12 cellular contexts compared by ENCODE assay signal in the genomic region with DNA sequence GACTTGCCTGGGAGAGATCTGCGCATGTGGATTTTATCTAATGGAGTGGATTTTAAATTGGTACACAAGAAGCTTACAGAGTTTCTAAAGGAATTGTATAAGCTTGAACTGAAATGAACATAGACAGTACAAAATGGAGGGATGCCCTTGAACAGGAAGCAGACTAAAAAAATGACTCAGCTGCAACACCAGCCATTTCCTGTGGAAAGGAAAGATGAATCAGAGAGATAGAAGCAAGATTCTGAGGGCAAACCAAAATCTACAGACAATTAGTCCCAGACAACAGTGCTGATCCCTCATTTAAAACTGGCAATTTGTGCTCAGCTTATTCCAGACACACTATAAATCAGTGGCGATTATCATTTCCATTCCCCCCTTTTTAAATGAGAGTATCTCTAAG.
DNase-seq lines count a peak whose midpoint lies in the region; ATAC-seq, FAIRE-seq and TF ChIP-seq lines count a peak whose summit lies in the region.
"Had no signal": no experiment of that assay in that cellular context is flagged by ENCODE, and none has a peak within 500 bp of the region (broad histone marks: within the 10 kb centered on the region; RNA-seq: fewer than 3 reads in every experiment).

No MANE protein-coding gene starts in this region.

- no peaks in the 10 kb centered on the region for H4K20me1 ChIP-seq in BLaER1 treated with 17β-estradiol and CSF1 and Interleukin-3, amounts not matched to agents 10 nM and 100 nM
- no peaks in the 10 kb centered on the region for H4K20me1 ChIP-seq in keratinocyte (ENCODE audit: control insufficient read depth, extremely low read depth, insufficient read depth, low read length)

- H2AFZ ChIP-seq in keratinocyte (ENCODE audit: control insufficient read depth, low read length), result peak overlapping the region; percentile 97

- H3K36me3 ChIP-seq in BLaER1 treated with 17β-estradiol and CSF1 and Interleukin-3, amounts not matched to agents 10 nM and 100 nM, result no peaks in the 10 kb centered on the region
- H3K36me3 ChIP-seq in adipocyte (ENCODE audit: control insufficient read depth, insufficient read depth, low read length, severe bottlenecking) (no peaks in the 10 kb centered on the region), keratinocyte (ENCODE audit: control insufficient read depth in 2 of 2, extremely low read depth in 1 of 2, insufficient read depth in 2 of 2, low read length in 2 of 2) (no peaks in the 10 kb centered on the region)
- H3K36me3 ChIP-seq: heart right ventricle had no signal

- no peaks in the 10 kb centered on the region for H3K79me2 ChIP-seq in keratinocyte (ENCODE audit: control insufficient read depth, insufficient read depth, low read length)

- FAIRE-seq in keratinocyte (lab: Jason Lieb, UNC), result peak; percentile 53

- H3K9ac ChIP-seq in BLaER1 treated with 17β-estradiol and CSF1 and Interleukin-3, amounts not matched to agents 10 nM and 100 nM, result peak overlapping the region in 1 of 11 experiments; percentile 41; a peak in 1 of 22 replicates
- H3K9ac ChIP-seq in adipocyte (ENCODE audit: low read length), result no peak overlapping the region
- H3K9ac ChIP-seq in keratinocyte (ENCODE audit: control insufficient read depth, extremely low read depth, insufficient read depth, low read length), result no peak overlapping the region

- no peak for ATAC-seq in HG03039 (IDR thresholded peaks at IDR 0.05; ENCODE audit: unreplicated experiment)
- ATAC-seq: heart right ventricle had no signal

- dilution Hi-C loops in keratinocyte (cut with MboI; ENCODE audit: extremely low pct_ligation_motif_present, low sequenced_read_pairs), result no loop called here

- H3K9me1 ChIP-seq in keratinocyte (ENCODE audit: control insufficient read depth, extremely low read depth, insufficient read depth, low read length), result no peaks in the 10 kb centered on the region

- peak; percentile 49 for DNase-seq in Jurkat, Clone E6-1 (ENCODE audit: low read depth, low spot score)
- DNase-seq in adipocyte (ENCODE audit: low read depth), result no peak
- no peak for DNase-seq in keratinocyte (ENCODE audit: low read depth, low spot score)
- DNase-seq in NOMO-1 treated with dmso at 0.1 percent for 144 hours (lab: John Stamatoyannopoulos, UW; ENCODE audit: unreplicated experiment), result no peak
- no peak for DNase-seq in NCI-H82 treated with DMSO at 0.1 percent for 48 hours (lab: John Stamatoyannopoulos, UW; ENCODE audit: unreplicated experiment)
- no peak for DNase-seq in SIG-M5 (lab: John Stamatoyannopoulos, UW)
- DNase-seq: activated effector memory CD4-positive, alpha-beta T cell treated with Interleukin-2 at 50 U/mL for 16 hours; heart right ventricle; NCI-H446 treated with DMSO at 0.1 percent for 48 hours; stimulated activated naive CD4-positive, alpha-beta T cell treated with Interleukin-2 at 50 U/mL for 16 hours had no signal

- H3K9me3 ChIP-seq in BLaER1 treated with 17β-estradiol and CSF1 and Interleukin-3, amounts not matched to agents 10 nM and 100 nM (replicated peaks in 1 of 11), result peaks cover 0 to 34% (median 11%) of the 10 kb centered on the region in 11 experiments; a peak in 13 of 22 replicates
- H3K9me3 ChIP-seq in adipocyte (ENCODE audit: control insufficient read depth, low read length), result no peaks in the 10 kb centered on the region
- H3K9me3 ChIP-seq in keratinocyte (ENCODE audit: control insufficient read depth, low read depth, low read length), result no peaks in the 10 kb centered on the region
- H3K9me3 ChIP-seq: heart right ventricle had no signal

- peak overlapping the region in 10 of 11 experiments; percentile 1 to 67 (median 27); a peak in 17 of 22 replicates for H3K4me2 ChIP-seq in BLaER1 treated with 17β-estradiol and CSF1 and Interleukin-3, amounts not matched to agents 10 nM and 100 nM
- H3K4me2 ChIP-seq in keratinocyte (ENCODE audit: control insufficient read depth, extremely low read depth, insufficient read depth, low read depth, low read length), result no peak overlapping the region

- peak overlapping the region in 10 of 11 experiments; percentile 19 to 84 (median 72); a peak in 17 of 22 replicates for H3K27ac ChIP-seq in BLaER1 treated with 17β-estradiol and CSF1 and Interleukin-3, amounts not matched to agents 10 nM and 100 nM
- peak overlapping the region; percentile 11 for H3K27ac ChIP-seq in keratinocyte (ENCODE audit: control insufficient read depth, insufficient read depth, low read length)

- no peak for TF ChIP-seq CTCF in keratinocyte (optimal IDR thresholded peaks at IDR 0.05 in 1 of 3, IDR thresholded peaks at IDR 0.05 in 1 of 3, conservative IDR thresholded peaks at IDR 0.05 in 1 of 3; ENCODE audit: extremely low read depth in 1 of 3, insufficient read depth in 2 of 3, low read length in 3 of 3)

- H3K4me1 ChIP-seq in BLaER1 treated with 17β-estradiol and CSF1 and Interleukin-3, amounts not matched to agents 10 nM and 100 nM, result peaks cover 0 to 16% (median 12%) of the 10 kb centered on the region in 10 experiments; a peak in 14 of 20 replicates
- H3K4me1 ChIP-seq in adipocyte (ENCODE audit: control insufficient read depth, insufficient read depth, low read length), result peaks cover 26% of the 10 kb centered on the region
- H3K4me1 ChIP-seq in keratinocyte (ENCODE audit: control insufficient read depth, extremely low read depth, insufficient read depth, low read length), result peaks cover 5% of the 10 kb centered on the region

- H3K27me3 ChIP-seq in BLaER1 treated with 17β-estradiol and CSF1 and Interleukin-3, amounts not matched to agents 10 nM and 100 nM, result no peaks in the 10 kb centered on the region
- no peaks in the 10 kb centered on the region for H3K27me3 ChIP-seq in adipocyte (replicated peaks; ENCODE audit: control insufficient read depth, insufficient read depth, low read length)
- H3K27me3 ChIP-seq in keratinocyte (ENCODE audit: control insufficient read depth, extremely low read depth, insufficient read depth, low read length), result no peaks in the 10 kb centered on the region

- H3K4me3 ChIP-seq in BLaER1 treated with 17β-estradiol and CSF1 and Interleukin-3, amounts not matched to agents 10 nM and 100 nM, result no peak overlapping the region
- H3K4me3 ChIP-seq in Jurkat, Clone E6-1 (ENCODE audit: low read length), result no peak overlapping the region
- peak overlapping the region; percentile 17 for H3K4me3 ChIP-seq in adipocyte (ENCODE audit: low read length)
- no peak overlapping the region for H3K4me3 ChIP-seq in keratinocyte (ENCODE audit: control insufficient read depth in 2 of 3, extremely low read depth in 1 of 3, insufficient read depth in 2 of 3, low read depth in 1 of 3, low read length in 3 of 3)
- H3K4me3 ChIP-seq: heart right ventricle had no signal
